6 cellular contexts compared by ENCODE assay signal in genomic region chr19:2150794-2151338, GRCh38. TPM values are rescaled to one million over a fixed set of nuclear protein-coding genes. Genes with fewer than 3 reads are reported as not detected.
DNase-seq lines count a peak whose midpoint lies in the region; ATAC-seq and TF ChIP-seq lines count a peak whose summit lies in the region.

No MANE protein-coding gene starts in this region.

- H3K27ac ChIP-seq in Karpas-422 (ENCODE audit: low read length) (peak overlapping the region; percentile 70), gastrocnemius medialis (peak overlapping the region; percentile 92 to 97 (median 96))

- H3K9ac ChIP-seq in Karpas-422 (ENCODE audit: low read length) (peak overlapping the region; percentile 96), endocrine pancreas (ENCODE audit: control insufficient read depth, insufficient read depth, low read length) (peak overlapping the region; percentile 93)

- H3K4me3 ChIP-seq in Karpas-422 (ENCODE audit: low read length): peak overlapping the region; percentile 95
- peak overlapping the region; percentile 55 for H3K4me3 ChIP-seq in endocrine pancreas (ENCODE audit: control insufficient read depth, insufficient read depth, low read length)
- H3K4me3 ChIP-seq in gastrocnemius medialis: peak overlapping the region; percentile 83 to 100 (median 92)

- intact Hi-C loops in gastrocnemius medialis (cut with DNase I; ENCODE audit: low total_unique reads): loop anchor here (1.0 to 5.0 kb wide), 4 partner anchors 35 to 461 kb away; partner anchors contain the start of genes IZUMO4 and MOB3A

- peaks cover 17% of the 10 kb centered on the region for H4K20me1 ChIP-seq in Karpas-422 (ENCODE audit: insufficient read depth, low read depth, low read length)

- H3K79me2 ChIP-seq in Karpas-422 (ENCODE audit: low read length): peaks cover 52% of the 10 kb centered on the region

- H3K27me3 ChIP-seq in Karpas-422 (ENCODE audit: low read length) (no peaks in the 10 kb centered on the region), endocrine pancreas (ENCODE audit: control insufficient read depth, insufficient read depth, low read length) (no peaks in the 10 kb centered on the region), gastrocnemius medialis (no peaks in the 10 kb centered on the region)

- H3K9me2 ChIP-seq in Karpas-422 (replicated peaks; ENCODE audit: insufficient read depth, low read length): no peaks in the 10 kb centered on the region

- peak overlapping the region; percentile 96 for H3K4me2 ChIP-seq in Karpas-422 (ENCODE audit: low read depth, low read length, poor library complexity, severe bottlenecking)

- TF ChIP-seq POLR2A in gastrocnemius medialis (IDR thresholded peaks at IDR 0.05): no peak

- H2AFZ ChIP-seq in Karpas-422 (ENCODE audit: low read length): no peak overlapping the region

- TF ChIP-seq CTCF in gastrocnemius medialis (IDR thresholded peaks at IDR 0.05 in 4 of 5, conservative IDR thresholded peaks at IDR 0.05 in 1 of 5): no peak

- no peaks in the 10 kb centered on the region for H3K9me3 ChIP-seq in Karpas-422 (ENCODE audit: low read length)
- no peaks in the 10 kb centered on the region for H3K9me3 ChIP-seq in endocrine pancreas (ENCODE audit: control insufficient read depth, low read length)
- H3K9me3 ChIP-seq in gastrocnemius medialis: no peaks in the 10 kb centered on the region

- in situ Hi-C loops in gastrocnemius medialis (cut with MboI; ENCODE audit: low sequenced_read_pairs in 4 of 4): loop anchor here in 2 of 4 donors (10.0 kb wide), 4 partner anchors 84 to 244 kb away; partner anchors contain the start of genes LSM7 (in 1 of the 2), PLEKHJ1 (in 1 of the 2), SF3A2 (in 1 of the 2) and SPPL2B (in 1 of the 2)

- H3K36me3 ChIP-seq in Karpas-422 (ENCODE audit: insufficient read depth, low read length) (no peaks in the 10 kb centered on the region), endocrine pancreas (ENCODE audit: control insufficient read depth, insufficient read depth, low read length) (no peaks in the 10 kb centered on the region), gastrocnemius medialis (no peaks in the 10 kb centered on the region)

- DNase-seq in Karpas-422 (peak; percentile 55), gastrocnemius medialis (no peak), NCI-H1694 (lab: John Stamatoyannopoulos, UW) (no peak), SKM-1 (lab: John Stamatoyannopoulos, UW; ENCODE audit: unreplicated experiment) (no peak)

- ATAC-seq in GM21360 (IDR thresholded peaks at IDR 0.05; ENCODE audit: unreplicated experiment): peak; percentile 8
- ATAC-seq in gastrocnemius medialis: peak; percentile 22 to 25

- H3K4me1 ChIP-seq in Karpas-422 (ENCODE audit: low read length) (peaks cover 25% of the 10 kb centered on the region), endocrine pancreas (ENCODE audit: control insufficient read depth, insufficient read depth, low read length) (no peaks in the 10 kb centered on the region), gastrocnemius medialis (peaks cover 29 to 41% of the 10 kb centered on the region in 2 donors)

RNA-seq across cellular contexts. Expression of gene AP3D1, which starts 0.5 kb away (rescaled TPM):
- 82.3 and 101 TPM in 2 replicates for total RNA-seq in Karpas-422 (2014; rRNA removed; shearing (Covaris generic); ENCODE audit: low replicate concordance)
- 100 to 1,000 TPM in 1 of 4 donors, 10 to 100 TPM in 3; 71.0 to 139 (median 99.0) TPM for total RNA-seq in gastrocnemius medialis

RNA-seq across cellular contexts. Expression of gene DOT1L, which starts 12.9 kb away (rescaled TPM):
- total RNA-seq in Karpas-422 (2014; rRNA removed; shearing (Covaris generic); ENCODE audit: low replicate concordance): 10.8 and 13.3 TPM in 2 replicates
- 10 to 100 TPM in 3 of 4 donors, 1 to 10 TPM in 1; 9.3 to 48.5 (median 15.8) TPM for total RNA-seq in gastrocnemius medialis

RNA-seq across cellular contexts. Expression of gene IZUMO4, which starts 54.2 kb away (rescaled TPM):
- 285 and 487 TPM in 2 replicates for total RNA-seq in Karpas-422 (2014; rRNA removed; shearing (Covaris generic); ENCODE audit: low replicate concordance)
- 1 to 10 TPM in 1 of 4 donors, under 1 TPM in 1, not detected in 2; 0.93 to 1.4 TPM for total RNA-seq in gastrocnemius medialis

RNA-seq across cellular contexts. Expression of gene MOB3A, which starts 54.7 kb away (rescaled TPM):
- 153 and 219 TPM in 2 replicates for total RNA-seq in Karpas-422 (2014; rRNA removed; shearing (Covaris generic); ENCODE audit: low replicate concordance)
- total RNA-seq in gastrocnemius medialis: 10 to 100 TPM; 16.0 to 30.8 (median 22.2) TPM

Comparison
In these comparisons a context has a peak if more than half of its experiments do, and no peak if none do; other contexts are left out.
1. RNA of gene IZUMO4, which starts 54.2 kb away (total RNA-seq): 285 to 487 TPM in Karpas-422; 0.93 to 1.4 TPM in gastrocnemius medialis; every median in the first group is over 100 times any median in the second.
2. Peak in every context shown above with its lines, with median percentiles within 50 percentile points of each other: H3K4me3 ChIP-seq.